ENCODE assay signal across 20 cellular contexts in the genomic region with DNA sequence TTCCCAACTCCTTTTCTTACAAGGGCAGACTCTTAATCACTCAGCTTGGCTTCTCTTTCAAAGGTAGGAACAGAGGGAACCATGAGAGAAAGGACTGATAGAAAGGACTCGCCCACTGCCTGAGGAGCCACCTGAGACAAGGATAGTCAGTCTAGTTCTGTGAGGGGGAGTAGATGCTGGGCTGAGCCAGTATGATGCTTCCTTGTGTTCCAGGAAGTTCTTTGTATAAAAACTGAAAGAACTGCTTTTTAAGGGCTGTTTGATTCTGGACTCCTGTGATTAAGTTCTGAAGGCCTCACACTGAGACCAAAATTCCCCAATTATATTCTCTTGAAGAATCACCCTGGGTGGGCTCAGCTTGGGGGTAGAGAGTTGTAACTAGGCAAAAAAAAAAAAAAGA. TPM values are rescaled to one million over a fixed set of nuclear protein-coding genes. Genes with fewer than 3 reads are reported as not detected.
DNase-seq lines count a peak whose midpoint lies in the region; TF ChIP-seq lines count a peak whose summit lies in the region.
"Had no signal": no experiment of that assay in that cellular context is flagged by ENCODE, and none has a peak within 500 bp of the region (broad histone marks: within the 10 kb centered on the region; RNA-seq: fewer than 3 reads in every experiment).

No MANE protein-coding gene starts in this region.

- H3K27ac Mint-ChIP-seq in Calu3 (ENCODE audit: unreplicated experiment), result no peak overlapping the region
- H3K27ac Mint-ChIP-seq: activated CD8-positive, alpha-beta T cell treated with anti-CD3 and anti-CD28 coated beads, Interleukin-2, amount 10 ng/mL, durations not matched to agents 7 days and 5 days; CD14-positive monocyte; T-helper 2 cell treated with Interferon-gamma antibody and Interleukin-4, amounts not matched to agents 5 μg/mL and 100 μg/mL, for 36 hours had no signal

- peaks cover 8% of the 10 kb centered on the region for H3K4me1 Mint-ChIP-seq in Calu3 (ENCODE audit: low read depth, unreplicated experiment)
- H3K4me1 Mint-ChIP-seq: CD14-positive monocyte had no signal

- CTCF ChIA-PET in Calu3 (lab: Charles Lee), result interaction anchor here (0.7 to 3.3 kb wide), 3 partner anchors 32 to 124 kb away, joined by 4 to 15 read pairs (median 6); no protein-coding TSS in a partner anchor
- CTCF ChIA-PET in mammary epithelial cell (lab: Charles Lee; ENCODE audit: low non-redundant PET), result no interaction called here

- no peaks in the 10 kb centered on the region for H3K79me2 ChIP-seq in mammary epithelial cell (ENCODE audit: insufficient read depth, low read length)

- BruUV-seq in Calu3 (replicated peaks; lab: Mats Ljungman, UMichigan) (no TSS peak), mammary epithelial cell (replicated peaks; lab: Mats Ljungman, UMichigan) (no TSS peak)

- H3K36me3 Mint-ChIP-seq in Calu3 (ENCODE audit: insufficient read depth, unreplicated experiment), result no peaks in the 10 kb centered on the region
- H3K36me3 Mint-ChIP-seq: CD14-positive monocyte had no signal

- H3K9me3 ChIP-seq in mammary epithelial cell (replicated peaks; ENCODE audit: insufficient read depth, low read length), result no peaks in the 10 kb centered on the region
- H3K9me3 ChIP-seq in left ventricle myocardium inferior (replicated peaks), result no peaks in the 10 kb centered on the region
- H3K9me3 ChIP-seq: heart right ventricle, SJCRH30 had no signal

- H3K36me3 ChIP-seq in mammary epithelial cell (ENCODE audit: insufficient read depth, low read length), result no peaks in the 10 kb centered on the region
- no peaks in the 10 kb centered on the region for H3K36me3 ChIP-seq in left ventricle myocardium inferior
- H3K36me3 ChIP-seq: heart right ventricle, SJCRH30 had no signal

- no peaks in the 10 kb centered on the region for H3K9me3 Mint-ChIP-seq in Calu3 (ENCODE audit: low read depth, unreplicated experiment)
- H3K9me3 Mint-ChIP-seq: activated T-cell treated with anti-CD3 and anti-CD28 coated beads, Interleukin-2, amount 50 U/mL, for 4 hours; CD14-positive monocyte; T-helper 2 cell treated with Interferon-gamma antibody and Interleukin-4, amounts not matched to agents 5 μg/mL and 100 μg/mL, for 36 hours had no signal

- peaks cover 2% of the 10 kb centered on the region for H3K4me1 ChIP-seq in mammary epithelial cell (ENCODE audit: insufficient read depth, low read length)
- H3K4me1 ChIP-seq in left ventricle myocardium inferior, result peaks cover 3% of the 10 kb centered on the region

- no peak overlapping the region for H3K9ac ChIP-seq in mammary epithelial cell (ENCODE audit: insufficient read depth, low read length)

- in situ Hi-C loops in mammary epithelial cell (cut with MboI; ENCODE audit: low sequenced_read_pairs in 2 of 2), result loop anchor here (5.0 to 25.0 kb wide), 2 partner anchors 109 to 349 kb away; no protein-coding TSS in a partner anchor

- no peak overlapping the region for H3K4me3 Mint-ChIP-seq in Calu3 (ENCODE audit: low read depth, unreplicated experiment)
- H3K4me3 Mint-ChIP-seq: activated CD8-positive, alpha-beta T cell treated with anti-CD3 and anti-CD28 coated beads, Interleukin-2, amount 10 ng/mL, durations not matched to agents 7 days and 5 days; activated T-cell treated with anti-CD3 and anti-CD28 coated beads, Interleukin-2, amount 50 U/mL, for 4 hours; CD14-positive monocyte; T-helper 2 cell treated with Interferon-gamma antibody and Interleukin-4, amounts not matched to agents 5 μg/mL and 100 μg/mL, for 36 hours had no signal

- H3K27ac ChIP-seq in mammary epithelial cell (ENCODE audit: insufficient read depth, low read depth, low read length) (no peak overlapping the region), left ventricle myocardium inferior (replicated peaks) (no peak overlapping the region)
- H3K27ac ChIP-seq: heart right ventricle, SJCRH30 had no signal

- H3K27me3 ChIP-seq in mammary epithelial cell (ENCODE audit: insufficient read depth, low read length) (no peaks in the 10 kb centered on the region), left ventricle myocardium inferior (ENCODE audit: low read depth) (no peaks in the 10 kb centered on the region)
- H3K27me3 ChIP-seq: heart right ventricle had no signal

- no peak overlapping the region for H3K4me2 ChIP-seq in mammary epithelial cell (ENCODE audit: insufficient read depth, low read depth, low read length)

- intact Hi-C loops in Calu3 (cut with micrococcal nuclease; ENCODE audit: unreplicated experiment) (no loop called here), mammary epithelial cell (cut with micrococcal nuclease) (no loop called here), left ventricle myocardium inferior (cut with micrococcal nuclease) (no loop called here)

- WGBS in mammary epithelial cell (ENCODE audit: low coverage, missing lambda C conversion rate), result 0% methylated on average over 1 of the region's 1 CpG

- dilution Hi-C loops in mammary epithelial cell (cut with HindIII; ENCODE audit: low sequenced_read_pairs), result no loop called here

- no peaks in the 10 kb centered on the region for H4K20me1 ChIP-seq in mammary epithelial cell (ENCODE audit: insufficient read depth, low read length)

- TF ChIP-seq CTCF in Calu3 (IDR thresholded peaks at IDR 0.05; ENCODE audit: unreplicated experiment), result no peak
- TF ChIP-seq CTCF in mammary epithelial cell (conservative IDR thresholded peaks at IDR 0.05 in 1 of 2, IDR thresholded peaks at IDR 0.05 in 1 of 2; ENCODE audit: extremely low read depth in 1 of 2, insufficient read depth in 1 of 2, low read depth in 1 of 2, low read length in 2 of 2), result no peak
- TF ChIP-seq CTCF in left ventricle myocardium inferior (IDR thresholded peaks at IDR 0.05; ENCODE audit: borderline replicate concordance), result no peak

- H3K4me3 ChIP-seq in mammary epithelial cell (replicated peaks in 1 of 3; ENCODE audit: insufficient read depth in 1 of 3, low read depth in 2 of 3, low read length in 3 of 3) (no peak overlapping the region), left ventricle myocardium inferior (no peak overlapping the region)
- H3K4me3 ChIP-seq: heart right ventricle, K562, SJCRH30 had no signal

- peak; percentile 12 for DNase-seq in Calu3
- peak; percentile 31 for DNase-seq in NCI-H2196 (lab: John Stamatoyannopoulos, UW; ENCODE audit: unreplicated experiment)
- DNase-seq in mammary epithelial cell, result no peak
- DNase-seq in kidney glomerular epithelial cell (lab: John Stamatoyannopoulos, UW), result peak; percentile 28
- DNase-seq in germinal center (ENCODE audit: low spot score), result no peak
- no peak for DNase-seq in left ventricle myocardium inferior
- no peak for DNase-seq in pons (ENCODE audit: low spot score)
- no peak for DNase-seq in NCI-H526 treated with DMSO at 0.1 percent for 48 hours (lab: John Stamatoyannopoulos, UW)
- DNase-seq: activated CD8-positive, alpha-beta T cell treated with anti-CD3 and anti-CD28 coated beads, Interleukin-2, amount 10 ng/mL, durations not matched to agents 7 days and 5 days; activated naive CD4-positive, alpha-beta T cell treated with anti-CD3 and anti-CD28 coated beads, Interleukin-2, amount 50 U/mL, for 16 hours; activated T-cell treated with anti-CD3 and anti-CD28 coated beads, Interleukin-2, amount 50 U/mL, for 4 hours; aorta; heart right ventricle; left cardiac atrium; MV-4-11; NCI-H82 had no signal

- peak overlapping the region; percentile 22 for H2AFZ ChIP-seq in mammary epithelial cell (ENCODE audit: low read depth, low read length)

- no peaks in the 10 kb centered on the region for H3K27me3 Mint-ChIP-seq in Calu3 (ENCODE audit: unreplicated experiment)

RNA-seq across cellular contexts. Expression of a gene that starts 51.1 kb away (rescaled TPM):
- total RNA-seq in Calu3 (2022) (21.4 and 26.6 TPM in 2 replicates), mammary epithelial cell (1 to 10 TPM; 2.8 to 8.8 TPM), left ventricle myocardium inferior (20.7 TPM)
- 13.9 TPM for polyA plus RNA-seq in mammary epithelial cell
- polyA minus RNA-seq in mammary epithelial cell, result 38.0 TPM
- polyA plus RNA-seq: CD14-positive monocyte had no signal

Comparison
In these comparisons a context has a peak if more than half of its experiments do, and no peak if none do; other contexts are left out.
1. DNase-seq: peak in Calu3 (single experiment), NCI-H2196 (single experiment) and kidney glomerular epithelial cell (single experiment); none in mammary epithelial cell (single experiment), germinal center (single experiment), left ventricle myocardium inferior (single experiment), pons (single experiment) and NCI-H526 treated with DMSO at 0.1 percent for 48 hours (single experiment).